In genomic region chr1:14822996-14823395, GRCh38 we compare ENCODE assay signal across 19 cellular contexts.
DNase-seq lines count a peak whose midpoint lies in the region; ATAC-seq and TF ChIP-seq lines count a peak whose summit lies in the region.
"Had no signal": no experiment of that assay in that cellular context is flagged by ENCODE, and none has a peak within 500 bp of the region (broad histone marks: within the 10 kb centered on the region; RNA-seq: fewer than 3 reads in every experiment).

No MANE protein-coding gene starts in this region.

- no peak overlapping the region for H3K4me3 ChIP-seq in mammary epithelial cell (replicated peaks in 1 of 3; ENCODE audit: insufficient read depth in 1 of 3, low read depth in 2 of 3, low read length in 3 of 3)
- peak overlapping the region in 1 of 3 donors; percentile 8 for H3K4me3 ChIP-seq in breast epithelium
- H3K4me3 ChIP-seq in lower lobe of right lung: no peak overlapping the region
- H3K4me3 ChIP-seq in right cardiac atrium (ENCODE audit: low read length): no peak overlapping the region
- H3K4me3 ChIP-seq in SJCRH30: no peak overlapping the region
- H3K4me3 ChIP-seq: BLaER1, GM23248 had no signal

- H3K36me3 ChIP-seq in mammary epithelial cell (ENCODE audit: insufficient read depth, low read length) (no peaks in the 10 kb centered on the region), breast epithelium (no peaks in the 10 kb centered on the region), lower lobe of right lung (no peaks in the 10 kb centered on the region), SJCRH30 (no peaks in the 10 kb centered on the region)
- H3K36me3 ChIP-seq: BLaER1 had no signal

- 90% methylated on average over 12 of the region's 14 CpGs for WGBS in mammary epithelial cell (ENCODE audit: low coverage, missing lambda C conversion rate)
- 83% methylated on average over 14 of the region's 14 CpGs for WGBS in right cardiac atrium

- TF ChIP-seq CTCF in mammary epithelial cell (conservative IDR thresholded peaks at IDR 0.05 in 1 of 2, IDR thresholded peaks at IDR 0.05 in 1 of 2; ENCODE audit: extremely low read depth in 1 of 2, insufficient read depth in 1 of 2, low read depth in 1 of 2, low read length in 2 of 2) (no peak), breast epithelium (IDR thresholded peaks at IDR 0.05) (no peak), lower lobe of right lung (IDR thresholded peaks at IDR 0.05) (no peak)

- H3K27me3 ChIP-seq in mammary epithelial cell (ENCODE audit: insufficient read depth, low read length): no peaks in the 10 kb centered on the region
- no peaks in the 10 kb centered on the region for H3K27me3 ChIP-seq in breast epithelium
- no peaks in the 10 kb centered on the region for H3K27me3 ChIP-seq in lower lobe of right lung (ENCODE audit: low read depth)
- no peaks in the 10 kb centered on the region for H3K27me3 ChIP-seq in right cardiac atrium (ENCODE audit: control insufficient read depth, insufficient read depth)
- peaks cover 20% of the 10 kb centered on the region; the same call in 1 of the 2 replicates for H3K27me3 ChIP-seq in SJCRH30
- H3K27me3 ChIP-seq: BLaER1 had no signal

- CTCF ChIA-PET in mammary epithelial cell (lab: Charles Lee; ENCODE audit: low non-redundant PET): no interaction called here

- no peaks in the 10 kb centered on the region for H3K4me1 ChIP-seq in mammary epithelial cell (ENCODE audit: insufficient read depth, low read length)
- no peaks in the 10 kb centered on the region for H3K4me1 ChIP-seq in breast epithelium
- no peaks in the 10 kb centered on the region for H3K4me1 ChIP-seq in lower lobe of right lung
- H3K4me1 ChIP-seq in right cardiac atrium (ENCODE audit: control insufficient read depth, insufficient read depth, low read length): no peaks in the 10 kb centered on the region
- H3K4me1 ChIP-seq in SJCRH30: no peaks in the 10 kb centered on the region
- H3K4me1 ChIP-seq: Caco-2 had no signal

- no peak overlapping the region for H3K4me2 ChIP-seq in mammary epithelial cell (ENCODE audit: insufficient read depth, low read depth, low read length)
- H3K4me2 ChIP-seq: BLaER1 had no signal

- H3K9me3 ChIP-seq in mammary epithelial cell (replicated peaks; ENCODE audit: insufficient read depth, low read length) (no peaks in the 10 kb centered on the region), breast epithelium (no peaks in the 10 kb centered on the region), lower lobe of right lung (no peaks in the 10 kb centered on the region), right cardiac atrium (ENCODE audit: control insufficient read depth, low read length) (no peaks in the 10 kb centered on the region), SJCRH30 (replicated peaks) (no peaks in the 10 kb centered on the region)
- H3K9me3 ChIP-seq: Caco-2 had no signal

- dilution Hi-C loops in mammary epithelial cell (cut with HindIII; ENCODE audit: low sequenced_read_pairs): loop anchor here (5.0 kb wide), 1 partner anchor 89 kb away; no protein-coding TSS in a partner anchor

- no peak for ATAC-seq in lower lobe of right lung
- ATAC-seq in right cardiac atrium: no peak
- ATAC-seq in HG03159 (IDR thresholded peaks at IDR 0.05; ENCODE audit: unreplicated experiment): no peak
- ATAC-seq: CD8-positive, alpha-beta T cell had no signal

- no peak for TF ChIP-seq POLR2A in breast epithelium (IDR thresholded peaks at IDR 0.05)

- BruUV-seq in mammary epithelial cell (replicated peaks; lab: Mats Ljungman, UMichigan): no TSS peak

- H3K9ac ChIP-seq in mammary epithelial cell (ENCODE audit: insufficient read depth, low read length): no peak overlapping the region
- H3K9ac ChIP-seq: BLaER1, GM23248 had no signal

- no peaks in the 10 kb centered on the region for H3K79me2 ChIP-seq in mammary epithelial cell (ENCODE audit: insufficient read depth, low read length)

- intact Hi-C loops in mammary epithelial cell (cut with micrococcal nuclease): no loop called here
- intact Hi-C loops in breast epithelium (cut with DNase I; ENCODE audit: low total_unique reads): no loop called here
- intact Hi-C loops in lower lobe of right lung (cut with DNase I): no loop called here
- intact Hi-C loops in right cardiac atrium (cut with DNase I): no loop called here

- no peak overlapping the region for H3K27ac ChIP-seq in mammary epithelial cell (ENCODE audit: insufficient read depth, low read depth, low read length)
- peak overlapping the region in 1 of 2 donors; percentile 7 for H3K27ac ChIP-seq in breast epithelium
- peak overlapping the region; percentile 4 for H3K27ac ChIP-seq in cingulate gyrus (ENCODE audit: low read depth, low read length)
- H3K27ac ChIP-seq in lower lobe of right lung: no peak overlapping the region
- H3K27ac ChIP-seq in right cardiac atrium (ENCODE audit: low read length): no peak overlapping the region
- H3K27ac ChIP-seq in SJCRH30: no peak overlapping the region
- H3K27ac ChIP-seq: 22Rv1, BLaER1, C4-2B, GM23248 had no signal

- DNase-seq in mammary epithelial cell (no peak), breast epithelium (ENCODE audit: low spot score in 2 of 2) (no peak), lower lobe of right lung (peak; percentile 10), right cardiac atrium (no peak), HUDEP-2 (lab: John Stamatoyannopoulos, UW; ENCODE audit: unreplicated experiment in 76 of 76) (no peak), SJCRH30 (no peak)
- DNase-seq: Caco-2; CD4-positive, CD25-positive, alpha-beta regulatory T cell; CD8-positive, alpha-beta T cell; DMS153; DND-41; GM23248; H7; HCEC 1CT had no signal

- peak overlapping the region; percentile 42 for H2AFZ ChIP-seq in mammary epithelial cell (ENCODE audit: low read depth, low read length)
- H2AFZ ChIP-seq: GM23248 had no signal

- H4K20me1 ChIP-seq in mammary epithelial cell (ENCODE audit: insufficient read depth, low read length): no peaks in the 10 kb centered on the region
- H4K20me1 ChIP-seq: BLaER1 had no signal

- in situ Hi-C loops in mammary epithelial cell (cut with MboI; ENCODE audit: low sequenced_read_pairs in 2 of 2): no loop called here
